Comparison of ENCODE assay signal across 12 cellular contexts in genomic region chr1:224501836-224502235, GRCh38.
DNase-seq lines count a peak whose midpoint lies in the region; ATAC-seq and TF ChIP-seq lines count a peak whose summit lies in the region.
"Had no signal": no experiment of that assay in that cellular context is flagged by ENCODE, and none has a peak within 500 bp of the region (broad histone marks: within the 10 kb centered on the region; RNA-seq: fewer than 3 reads in every experiment).

No MANE protein-coding gene starts in this region.

- intact Hi-C loops in IMR-90 (cut with micrococcal nuclease) (loop anchor here (2.0 kb wide), 1 partner anchor 45 kb away; no protein-coding TSS in a partner anchor), body of pancreas (cut with DNase I) (no loop called here), tibial artery (cut with DNase I; ENCODE audit: low total_unique reads) (no loop called here)

- no peak overlapping the region for H3K27ac Mint-ChIP-seq in mesothelial cell of epicardium
- H3K27ac Mint-ChIP-seq: activated T-helper 1 cell treated with anti-CD3 and anti-CD28 coated beads, Interleukin-12 subunit alpha, Interleukin-12 subunit beta, Interleukin-2, Interleukin-4 antibody, amounts not matched to agents 30 ng/mL and 10 ng/mL and 1 ng/mL, durations not matched to agents 14 hours and 24 hours and 36 hours; natural killer cell had no signal

- H3K4ac ChIP-seq in IMR-90 (ENCODE audit: low read depth, low read length) (no peak overlapping the region; the same call in 1 of the 2 replicates), mesenchymal stem cell (ENCODE audit: low read depth in 1 of 2, low read length in 2 of 2) (peak overlapping the region; percentile 9 to 75)

- H3K23ac ChIP-seq in IMR-90 (ENCODE audit: low read depth, low read length) (no peak overlapping the region), mesenchymal stem cell (ENCODE audit: low read length in 2 of 2) (no peak overlapping the region)

- H2BK120ac ChIP-seq in IMR-90 (ENCODE audit: low read depth, low read length): peak overlapping the region; percentile 58
- peak overlapping the region; percentile 39 for H2BK120ac ChIP-seq in mesenchymal stem cell (ENCODE audit: low read depth, low read length)

- H2AK5ac ChIP-seq in IMR-90 (ENCODE audit: low read depth, low read length): peak overlapping the region; percentile 82; the same call in 1 of the 2 replicates
- H2AK5ac ChIP-seq in mesenchymal stem cell (ENCODE audit: low read length, severe bottlenecking): peak overlapping the region; percentile 40

- H3K36me3 ChIP-seq in IMR-90 (ENCODE audit: control insufficient read depth, insufficient read depth, low read length) (no peaks in the 10 kb centered on the region), body of pancreas (replicated peaks in 1 of 2; ENCODE audit: insufficient read depth in 1 of 2, low read depth in 2 of 2) (no peaks in the 10 kb centered on the region), mesenchymal stem cell (ENCODE audit: control insufficient read depth in 1 of 2, insufficient read depth in 2 of 2, low read depth in 1 of 2, low read length in 2 of 2) (no peaks in the 10 kb centered on the region), tibial artery (no peaks in the 10 kb centered on the region)
- H3K36me3 ChIP-seq: uterus had no signal

- no TSS peak for BruUV-seq in IMR-90 (replicated peaks; lab: Mats Ljungman, UMichigan)

- peak overlapping the region; percentile 52 for H2AK9ac ChIP-seq in IMR-90 (replicated peaks; ENCODE audit: low read depth, low read length, poor library complexity)

- H3K9me3 ChIP-seq in IMR-90 (ENCODE audit: control insufficient read depth, insufficient read depth, low read length) (no peaks in the 10 kb centered on the region), body of pancreas (no peaks in the 10 kb centered on the region), mesenchymal stem cell (ENCODE audit: control insufficient read depth, low read length) (no peaks in the 10 kb centered on the region), tibial artery (no peaks in the 10 kb centered on the region)
- H3K9me3 ChIP-seq: uterus had no signal

- H2BK15ac ChIP-seq in IMR-90 (ENCODE audit: low read depth, low read length) (peak overlapping the region; percentile 6; the same call in 1 of the 3 replicates), mesenchymal stem cell (ENCODE audit: low read depth, poor library complexity, severe bottlenecking) (peak overlapping the region; percentile 82)

- H4K91ac ChIP-seq in IMR-90 (ENCODE audit: insufficient read depth, low read depth, low read length) (no peak overlapping the region), mesenchymal stem cell (ENCODE audit: low read length) (peak overlapping the region; percentile 83)

- no peak overlapping the region for H3K56ac ChIP-seq in IMR-90 (ENCODE audit: extremely low read depth, insufficient read depth, low read length)

- peaks cover 57% of the 10 kb centered on the region for H3K4me1 Mint-ChIP-seq in mesothelial cell of epicardium

- no peak for TF ChIP-seq RAD21 in IMR-90 (IDR thresholded peaks at IDR 0.05; ENCODE audit: low read length)

- H3K27ac ChIP-seq in IMR-90 (ENCODE audit: insufficient read depth, low read length): no peak overlapping the region
- H3K27ac ChIP-seq in body of pancreas: peak overlapping the region in 3 of 4 donors; percentile 90 to 91 (median 90)
- H3K27ac ChIP-seq in mesenchymal stem cell (ENCODE audit: low read length, poor library complexity, severe bottlenecking): peak overlapping the region; percentile 98
- peak overlapping the region; percentile 59 to 78 for H3K27ac ChIP-seq in tibial artery

- H3K14ac ChIP-seq in IMR-90 (replicated peaks; ENCODE audit: low read depth, low read length) (peak overlapping the region; percentile 42; the same call in 1 of the 2 replicates), mesenchymal stem cell (ENCODE audit: low read length in 2 of 2) (no peak overlapping the region)

- H4K8ac ChIP-seq in IMR-90 (ENCODE audit: low read depth in 2 of 2, low read length in 2 of 2): peak overlapping the region in 1 of 2 experiments; percentile 92; a peak in 1 of 4 replicates
- H4K8ac ChIP-seq in mesenchymal stem cell (ENCODE audit: low read length): peak overlapping the region; percentile 86

- H3K36me3 Mint-ChIP-seq in mesothelial cell of epicardium: peaks cover 5% of the 10 kb centered on the region
- H3K36me3 Mint-ChIP-seq: natural killer cell had no signal

- H2BK5ac ChIP-seq in IMR-90 (ENCODE audit: low read depth, low read length, poor library complexity, severe bottlenecking): no peak overlapping the region
- H2BK5ac ChIP-seq in mesenchymal stem cell (ENCODE audit: low read depth, low read length, poor library complexity, severe bottlenecking): peak overlapping the region; percentile 82

- H3K4me3 ChIP-seq in IMR-90 (ENCODE audit: insufficient read depth, low read depth, low read length): no peak overlapping the region
- H3K4me3 ChIP-seq in body of pancreas: no peak overlapping the region
- H3K4me3 ChIP-seq in mesenchymal stem cell (ENCODE audit: insufficient read depth in 1 of 2, low read depth in 1 of 2, low read length in 2 of 2): no peak overlapping the region
- no peak overlapping the region for H3K4me3 ChIP-seq in tibial artery
- H3K4me3 ChIP-seq: uterus had no signal

- no peak overlapping the region for H3K18ac ChIP-seq in IMR-90 (ENCODE audit: low read depth, low read length)
- H3K18ac ChIP-seq in mesenchymal stem cell (ENCODE audit: low read depth in 1 of 2, low read length in 2 of 2): peak overlapping the region; percentile 70 to 84

- peaks cover 33% of the 10 kb centered on the region for H3K4me1 ChIP-seq in IMR-90 (ENCODE audit: control insufficient read depth, insufficient read depth, low read length)
- peaks cover 49% of the 10 kb centered on the region for H3K4me1 ChIP-seq in body of pancreas
- H3K4me1 ChIP-seq in mesenchymal stem cell (ENCODE audit: control insufficient read depth, insufficient read depth, low read depth, low read length): peaks cover 32% of the 10 kb centered on the region
- peaks cover 0 to 53% (median 34%) of the 10 kb centered on the region in 4 donors for H3K4me1 ChIP-seq in tibial artery

- ATAC-seq in IMR-90 (ENCODE audit: low read depth) (no peak), body of pancreas (no peak), GM21619 (IDR thresholded peaks at IDR 0.05; ENCODE audit: unreplicated experiment) (no peak), GM18505 (IDR thresholded peaks at IDR 0.05; ENCODE audit: unreplicated experiment) (no peak)
- ATAC-seq: HCT116, natural killer cell had no signal

- peaks cover 17% of the 10 kb centered on the region for H3K9me1 ChIP-seq in IMR-90 (ENCODE audit: insufficient read depth, low read length)

- peak overlapping the region; percentile 69 for H2BK20ac ChIP-seq in IMR-90 (ENCODE audit: low read depth, low read length)

- H4K5ac ChIP-seq in IMR-90 (ENCODE audit: low read depth, low read length): no peak overlapping the region; the same call in 1 of the 2 replicates

- peak overlapping the region; percentile 65 to 82 for H2BK12ac ChIP-seq in mesenchymal stem cell (ENCODE audit: low read length in 2 of 2)

- CTCF ChIA-PET in IMR-90 (lab: Yijun Ruan, JAX): no interaction called here

- H4K20me1 ChIP-seq in IMR-90 (ENCODE audit: insufficient read depth, low read length): no peaks in the 10 kb centered on the region

- H3K27me3 ChIP-seq in IMR-90 (ENCODE audit: control insufficient read depth, insufficient read depth, low read length) (no peaks in the 10 kb centered on the region), body of pancreas (no peaks in the 10 kb centered on the region), mesenchymal stem cell (ENCODE audit: control insufficient read depth in 1 of 2, insufficient read depth in 1 of 2, low read length in 2 of 2) (no peaks in the 10 kb centered on the region), tibial artery (no peaks in the 10 kb centered on the region)
- H3K27me3 ChIP-seq: uterus had no signal

- H2AFZ ChIP-seq in IMR-90 (replicated peaks; ENCODE audit: low read length, poor library complexity) (no peak overlapping the region), mesenchymal stem cell (ENCODE audit: low read depth, low read length) (peak overlapping the region; percentile 54)

- 100% methylated on average over 2 of the region's 4 CpGs; no CpG with 5 or more reads in 1 of the 2 experiments for WGBS in IMR-90 (ENCODE audit: extremely low coverage in 2 of 2, insufficient read length in 1 of 2), 2 experiments
- WGBS in body of pancreas, 2 donors: 90 to 93% methylated on average over 4 of the region's 4 CpGs
- over 99% methylated on average over 4 of the region's 4 CpGs for WGBS in mesenchymal stem cell

- DNase-seq in IMR-90 (no peak), body of pancreas (no peak), mesenchymal stem cell (no peak), tibial artery (no peak), mesothelial cell of epicardium (ENCODE audit: low spot score in 2 of 2, unreplicated experiment in 2 of 2) (no peak)
- DNase-seq: hippocampal formation, natural killer cell, uterus had no signal

- in situ Hi-C loops in IMR-90 (cut with MboI; ENCODE audit: low sequenced_read_pairs): no loop called here

- no peak overlapping the region for H3K4me3 Mint-ChIP-seq in mesothelial cell of epicardium
- H3K4me3 Mint-ChIP-seq: activated T-helper 1 cell treated with anti-CD3 and anti-CD28 coated beads, Interleukin-12 subunit alpha, Interleukin-12 subunit beta, Interleukin-2, Interleukin-4 antibody, amounts not matched to agents 30 ng/mL and 10 ng/mL and 1 ng/mL, durations not matched to agents 14 hours and 24 hours and 36 hours; natural killer cell had no signal

- H3K9ac ChIP-seq in IMR-90 (ENCODE audit: low read depth, low read length): no peak overlapping the region
- H3K9ac ChIP-seq in mesenchymal stem cell (ENCODE audit: low read length): no peak overlapping the region

- H3K27me3 Mint-ChIP-seq in mesothelial cell of epicardium (ENCODE audit: low read depth): no peaks in the 10 kb centered on the region

- no peak overlapping the region for H3K4me2 ChIP-seq in IMR-90 (ENCODE audit: low read depth, low read length)
- H3K4me2 ChIP-seq in mesenchymal stem cell (ENCODE audit: low read length, poor library complexity, severe bottlenecking): no peak overlapping the region

- POLR2A ChIA-PET in IMR-90 (lab: Charles Lee; ENCODE audit: unreplicated experiment): no interaction called here

- dilution Hi-C loops in IMR-90 (cut with HindIII; ENCODE audit: low sequenced_read_pairs, unreplicated experiment): no loop called here

- H3K79me1 ChIP-seq in IMR-90 (ENCODE audit: low read depth in 1 of 2, low read length in 2 of 2): no peaks in the 10 kb centered on the region
- H3K79me1 ChIP-seq in mesenchymal stem cell (replicated peaks; ENCODE audit: low read length, poor library complexity, severe bottlenecking): no peaks in the 10 kb centered on the region

- peaks cover 8% of the 10 kb centered on the region for H3K9me3 Mint-ChIP-seq in mesothelial cell of epicardium

- TF ChIP-seq POLR2A in IMR-90 (IDR thresholded peaks at IDR 0.05; ENCODE audit: low read depth, low read length) (no peak), body of pancreas (IDR thresholded peaks at IDR 0.05) (no peak), GM18505 (IDR thresholded peaks at IDR 0.05; ENCODE audit: borderline replicate concordance, extremely low read depth, insufficient read depth, insufficient read length) (no peak)

- TF ChIP-seq CTCF in IMR-90 (conservative IDR thresholded peaks at IDR 0.05; ENCODE audit: low read depth, low read length): no peak
- TF ChIP-seq CTCF in body of pancreas (IDR thresholded peaks at IDR 0.05): no peak
- TF ChIP-seq CTCF in tibial artery (IDR thresholded peaks at IDR 0.05): no peak
- TF ChIP-seq CTCF in mesothelial cell of epicardium (IDR thresholded peaks at IDR 0.05; ENCODE audit: unreplicated experiment): no peak
